ENCODE assay signal across 34 cellular contexts in the genomic region with DNA sequence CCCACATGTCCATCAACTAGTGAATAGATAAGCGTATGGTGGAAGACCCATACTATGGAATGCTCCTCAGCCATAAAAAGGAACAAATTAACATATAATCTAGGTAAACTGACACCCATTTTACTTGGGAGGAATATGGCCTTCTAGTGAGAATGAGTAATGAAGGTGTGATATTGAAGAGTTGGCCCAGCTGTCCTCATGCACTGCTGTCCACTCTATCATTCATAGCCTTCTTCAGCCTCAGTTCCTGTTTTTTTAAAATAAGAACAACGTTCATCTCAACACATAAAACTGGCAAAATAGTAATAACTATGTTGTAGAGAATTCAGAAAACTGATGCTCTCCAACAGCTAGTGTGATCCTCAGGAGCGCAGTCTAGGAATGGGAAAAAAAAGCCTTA.
"Had no signal": no experiment of that assay in that cellular context is flagged by ENCODE, and none has a peak within 500 bp of the region (broad histone marks: within the 10 kb centered on the region; RNA-seq: fewer than 3 reads in every experiment).

No MANE protein-coding gene starts in this region.

- H3K4me3 ChIP-seq: SJSA1 had no signal

- H3K27ac Mint-ChIP-seq: activated B cell treated with CpG ODN at 0.5 μM for 24 hours; activated CD4-positive, alpha-beta memory T cell treated with anti-CD3 and anti-CD28 coated beads for 36 hours; activated naive CD4-positive, alpha-beta T cell treated with anti-CD3 and anti-CD28 coated beads, Interleukin-2, amount 10 ng/mL, durations not matched to agents 7 days and 5 days; activated naive CD8-positive, alpha-beta T cell; activated naive CD8-positive, alpha-beta T cell treated with anti-CD3 and anti-CD28 coated beads, Interleukin-2, amount 50 U/mL, for 24 hours; brain; T-helper 1 cell treated with Interleukin-12 subunit alpha and Interleukin-12 subunit beta and Interleukin-4 antibody, amounts not matched to agents 30 μg/mL and 1 μg/mL, for 36 hours; T-helper 2 cell treated with Interferon-gamma antibody and Interleukin-4, amounts not matched to agents 5 μg/mL and 100 μg/mL, for 36 hours had no signal

- H3K4me2 ChIP-seq: KMS-11, SK-N-SH had no signal

- ATAC-seq: activated naive CD8-positive, alpha-beta T cell treated with anti-CD3 and anti-CD28 coated beads, Interleukin-2, amount 50 U/mL, for 24 hours; activated T-cell treated with anti-CD3 and anti-CD28 coated beads, Interleukin-2, amount 50 U/mL, for 4 hours; Panc1 had no signal

- H3K9me3 Mint-ChIP-seq: activated B cell treated with CpG ODN at 0.5 μM for 24 hours; activated CD4-positive, alpha-beta memory T cell treated with anti-CD3 and anti-CD28 coated beads for 36 hours; activated naive CD8-positive, alpha-beta T cell treated with anti-CD3 and anti-CD28 coated beads, Interleukin-2, amount 50 U/mL, for 24 hours; activated T-cell treated with anti-CD3 and anti-CD28 coated beads, Interleukin-2, amount 50 U/mL, for 4 hours; brain had no signal

- H3K4me1 Mint-ChIP-seq: brain had no signal

- H3K36me3 Mint-ChIP-seq: activated CD4-positive, alpha-beta memory T cell treated with anti-CD3 and anti-CD28 coated beads for 36 hours; activated naive CD8-positive, alpha-beta T cell; brain had no signal

- H3K27ac ChIP-seq: KMS-11, SJSA1 had no signal

- H3K9me3 ChIP-seq: SJSA1, SK-N-SH had no signal

- H3K9ac ChIP-seq: KMS-11, SK-N-SH had no signal

- H3K36me3 ChIP-seq: SJSA1 had no signal

- H3K4me1 ChIP-seq: SJSA1 had no signal

- H3K27me3 Mint-ChIP-seq: activated B cell treated with CpG ODN at 0.5 μM for 24 hours; activated CD4-positive, alpha-beta memory T cell treated with anti-CD3 and anti-CD28 coated beads for 36 hours had no signal

- DNase-seq: activated B cell treated with CpG ODN at 0.5 μM for 24 hours; activated CD4-positive, alpha-beta memory T cell treated with anti-CD3 and anti-CD28 coated beads for 36 hours; activated CD4-positive, alpha-beta T cell treated with anti-CD3 and anti-CD28 coated beads for 4 hours; activated CD4-positive, alpha-beta T cell treated with anti-CD3 and anti-CD28 coated beads, Interleukin-2, amount 50 U/mL, for 1 hour; activated CD4-positive, CD25-positive, alpha-beta regulatory T cell treated with anti-CD3 and anti-CD28 coated beads, Interleukin-2, amount 50 U/mL, for 72 hours; activated CD8-positive, alpha-beta memory T cell treated with anti-CD3 and anti-CD28 coated beads, Interleukin-2, amount 50 U/mL, for 4 hours; activated effector memory CD4-positive, alpha-beta T cell treated with Interleukin-2 at 50 U/mL for 16 hours; activated naive CD4-positive, alpha-beta T cell treated with anti-CD3 and anti-CD28 coated beads, Interleukin-2, amount 10 ng/mL, durations not matched to agents 7 days and 5 days; activated naive CD8-positive, alpha-beta T cell treated with anti-CD3 and anti-CD28 coated beads, Interleukin-2, amount 50 U/mL, for 24 hours; activated T-cell treated with anti-CD3 and anti-CD28 coated beads for 4 hours; activated T-cell treated with anti-CD3 and anti-CD28 coated beads, Interleukin-2, amount 50 U/mL, for 4 hours; anterior cingulate cortex; central memory CD4-positive, alpha-beta T cell; MM.1S; MV-4-11; NCI-H1092; NCI-H1436 treated with DMSO at 0.1 percent for 48 hours; NCI-H1694 treated with DMSO at 0.1 percent for 48 hours; NCI-H2029; NCI-H2171; NCI-H510A; NCI-H526; NCI-H748 treated with DMSO at 0.1 percent for 48 hours; NK-92 treated with Interleukin-12 subunit alpha and Interleukin-12 subunit beta, amount 100 ng/mL, for 24 hours; OCI-M1; SHP77 treated with DMSO at 0.1 percent for 48 hours; SK-N-SH had no signal

- H3K4me3 Mint-ChIP-seq: activated B cell treated with CpG ODN at 0.5 μM for 24 hours; activated CD4-positive, alpha-beta memory T cell treated with anti-CD3 and anti-CD28 coated beads for 36 hours; activated naive CD4-positive, alpha-beta T cell treated with anti-CD3 and anti-CD28 coated beads, Interleukin-2, amount 10 ng/mL, durations not matched to agents 7 days and 5 days; activated naive CD8-positive, alpha-beta T cell; activated naive CD8-positive, alpha-beta T cell treated with anti-CD3 and anti-CD28 coated beads, Interleukin-2, amount 50 U/mL, for 24 hours; activated T-cell treated with anti-CD3 and anti-CD28 coated beads, Interleukin-2, amount 50 U/mL, for 4 hours; brain; T-helper 1 cell treated with Interleukin-12 subunit alpha and Interleukin-12 subunit beta and Interleukin-4 antibody, amounts not matched to agents 30 μg/mL and 1 μg/mL, for 36 hours had no signal

- H3K27me3 ChIP-seq: SJSA1 had no signal
